Comparison of ENCODE assay signal across 10 cellular contexts in the genomic region with DNA sequence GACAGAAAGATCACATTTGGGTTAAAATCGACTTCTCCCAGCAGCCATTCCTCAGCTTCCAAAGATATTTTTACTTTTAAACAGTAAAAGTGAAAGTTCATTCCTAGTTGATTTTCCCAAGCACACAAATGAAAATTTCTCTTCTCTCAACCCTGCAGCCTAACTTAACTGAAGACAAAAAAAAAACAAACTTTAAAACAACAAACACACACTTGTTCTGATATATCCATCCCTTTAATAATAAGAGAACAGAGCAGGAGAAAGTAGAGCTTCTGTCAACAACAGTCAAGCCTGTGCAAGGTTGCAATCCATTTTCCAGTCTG.
DNase-seq lines count a peak whose midpoint lies in the region; ATAC-seq and TF ChIP-seq lines count a peak whose summit lies in the region.
"Had no signal": no experiment of that assay in that cellular context is flagged by ENCODE, and none has a peak within 500 bp of the region (broad histone marks: within the 10 kb centered on the region; RNA-seq: fewer than 3 reads in every experiment).

No MANE protein-coding gene starts in this region.

- H3K27me3 ChIP-seq in heart left ventricle (no peaks in the 10 kb centered on the region), muscle layer of colon (ENCODE audit: control insufficient read depth in 1 of 2, insufficient read depth in 2 of 2, low read length in 2 of 2) (no peaks in the 10 kb centered on the region), uterus (no peaks in the 10 kb centered on the region)

- H3K9me3 ChIP-seq in heart left ventricle: no peaks in the 10 kb centered on the region
- H3K9me3 ChIP-seq in muscle layer of colon (ENCODE audit: low read length): no peaks in the 10 kb centered on the region
- H3K9me3 ChIP-seq in uterus: no peaks in the 10 kb centered on the region

- H3K27ac ChIP-seq in heart left ventricle: peak overlapping the region in 11 of 12 donors; percentile 11 to 84 (median 61)
- H3K27ac ChIP-seq in muscle layer of colon (ENCODE audit: low read depth, low read length): peak overlapping the region; percentile 59
- peak overlapping the region; percentile 41 to 55 for H3K27ac ChIP-seq in uterus
- H3K27ac ChIP-seq: C4-2B had no signal

- intact Hi-C loops in heart left ventricle (cut with DNase I) (loop anchor here in 2 of 10 donors (5.0 to 10.0 kb wide), 2 partner anchors 63 to 71 kb away; a partner anchor contains a TSS), Right ventricle myocardium inferior (cut with DNase I) (no loop called here), uterus (cut with DNase I; ENCODE audit: low total_unique reads) (no loop called here)

- peak overlapping the region; percentile 71 for H3K9ac ChIP-seq in muscle layer of colon (ENCODE audit: low read length)

- TF ChIP-seq CTCF in heart left ventricle (IDR thresholded peaks at IDR 0.05) (no peak), astrocyte of the spinal cord (IDR thresholded peaks at IDR 0.05; ENCODE audit: low read depth, low read length) (no peak), uterus (IDR thresholded peaks at IDR 0.05) (no peak)

- ATAC-seq in heart left ventricle (no peak), Right ventricle myocardium inferior (no peak)

- peaks cover 0 to 11% (median 0%) of the 10 kb centered on the region in 9 donors for H3K36me3 ChIP-seq in heart left ventricle
- H3K36me3 ChIP-seq in muscle layer of colon (ENCODE audit: insufficient read depth, low read length): no peaks in the 10 kb centered on the region
- no peaks in the 10 kb centered on the region for H3K36me3 ChIP-seq in uterus

- no peak for DNase-seq in heart left ventricle
- no peak for DNase-seq in Right ventricle myocardium inferior (ENCODE audit: missing footprints)
- DNase-seq in astrocyte of the spinal cord (ENCODE audit: low read depth, low spot score): peak; percentile 38
- no peak for DNase-seq in uterus
- no peak for DNase-seq in SHP77 treated with DMSO at 0.1 percent for 48 hours (lab: John Stamatoyannopoulos, UW)
- DNase-seq in NOMO-1 treated with dmso at 0.1 percent for 144 hours (lab: John Stamatoyannopoulos, UW; ENCODE audit: unreplicated experiment): no peak
- no peak for DNase-seq in AG08396 (ENCODE audit: low spot score)
- DNase-seq: NCI-H1417 treated with DMSO at 0.1 percent for 48 hours had no signal

- H3K4me1 ChIP-seq in heart left ventricle (peaks cover 25 to 90% (median 74%) of the 10 kb centered on the region in 12 donors), muscle layer of colon (ENCODE audit: insufficient read depth, low read length) (peaks cover 74% of the 10 kb centered on the region), uterus (peaks cover 6 to 24% of the 10 kb centered on the region in 2 donors)

- H3K4me3 ChIP-seq in heart left ventricle (peak overlapping the region in 1 of 12 donors; percentile 8), astrocyte of the spinal cord (ENCODE audit: low read depth, low read length) (no peak overlapping the region), muscle layer of colon (ENCODE audit: low read depth in 1 of 2, low read length in 2 of 2) (peak overlapping the region in 1 of 2 donors; percentile 28), uterus (no peak overlapping the region)

- WGBS in heart left ventricle, 4 donors: 38 to 56% (median 47%) methylated on average over 1 of the region's 1 CpG

- in situ Hi-C loops in astrocyte of the spinal cord (cut with HindIII; ENCODE audit: low sequenced_read_pairs): no loop called here

- no peak for TF ChIP-seq POLR2A in heart left ventricle (IDR thresholded peaks at IDR 0.05)
- TF ChIP-seq POLR2A in uterus (IDR thresholded peaks at IDR 0.05): no peak
